Comparison of ENCODE assay signal across 1 cellular context in the genomic region with DNA sequence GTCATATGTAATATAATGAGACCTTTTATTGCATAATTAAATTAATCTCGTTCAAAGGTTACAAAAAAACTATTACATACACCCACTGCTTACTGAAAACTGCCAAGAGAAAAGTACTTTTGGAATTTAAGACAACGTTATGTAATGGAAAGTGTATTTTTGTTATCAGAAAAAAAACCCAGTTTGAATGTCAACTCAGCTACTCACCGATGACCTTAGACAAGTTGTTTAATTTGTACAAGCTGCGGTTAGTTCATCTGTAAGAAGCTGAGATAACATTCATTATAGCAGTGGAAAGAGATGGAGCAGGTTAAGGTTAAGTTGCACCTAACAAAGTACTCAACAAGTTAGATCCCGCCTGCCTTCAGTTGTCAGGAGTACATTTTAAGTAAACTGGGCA.
TF ChIP-seq lines count a peak whose summit lies in the region.

No MANE protein-coding gene starts in this region.

TF ChIP-seq in WTC11, 78 proteins besides CTCF, POLR2A, EP300 and RAD21 (continued from another document):
- TF ChIP-seq, protein P1, sequence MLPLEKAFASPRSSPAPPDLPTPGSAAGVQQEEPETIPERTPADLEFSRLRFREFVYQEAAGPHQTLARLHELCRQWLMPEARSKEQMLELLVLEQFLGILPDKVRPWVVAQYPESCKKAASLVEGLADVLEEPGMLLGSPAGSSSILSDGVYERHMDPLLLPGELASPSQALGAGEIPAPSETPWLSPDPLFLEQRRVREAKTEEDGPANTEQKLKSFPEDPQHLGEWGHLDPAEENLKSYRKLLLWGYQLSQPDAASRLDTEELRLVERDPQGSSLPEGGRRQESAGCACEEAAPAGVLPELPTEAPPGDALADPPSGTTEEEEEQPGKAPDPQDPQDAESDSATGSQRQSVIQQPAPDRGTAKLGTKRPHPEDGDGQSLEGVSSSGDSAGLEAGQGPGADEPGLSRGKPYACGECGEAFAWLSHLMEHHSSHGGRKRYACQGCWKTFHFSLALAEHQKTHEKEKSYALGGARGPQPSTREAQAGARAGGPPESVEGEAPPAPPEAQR (CRISPR knock-in tag; IDR thresholded peaks at IDR 0.05) = no peak
- TF ChIP-seq, protein P2, sequence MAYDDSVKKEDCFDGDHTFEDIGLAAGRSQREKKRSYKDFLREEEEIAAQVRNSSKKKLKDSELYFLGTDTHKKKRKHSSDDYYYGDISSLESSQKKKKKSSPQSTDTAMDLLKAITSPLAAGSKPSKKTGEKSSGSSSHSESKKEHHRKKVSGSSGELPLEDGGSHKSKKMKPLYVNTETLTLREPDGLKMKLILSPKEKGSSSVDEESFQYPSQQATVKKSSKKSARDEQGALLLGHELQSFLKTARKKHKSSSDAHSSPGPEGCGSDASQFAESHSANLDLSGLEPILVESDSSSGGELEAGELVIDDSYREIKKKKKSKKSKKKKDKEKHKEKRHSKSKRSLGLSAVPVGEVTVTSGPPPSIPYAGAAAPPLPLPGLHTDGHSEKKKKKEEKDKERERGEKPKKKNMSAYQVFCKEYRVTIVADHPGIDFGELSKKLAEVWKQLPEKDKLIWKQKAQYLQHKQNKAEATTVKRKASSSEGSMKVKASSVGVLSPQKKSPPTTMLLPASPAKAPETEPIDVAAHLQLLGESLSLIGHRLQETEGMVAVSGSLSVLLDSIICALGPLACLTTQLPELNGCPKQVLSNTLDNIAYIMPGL (CRISPR knock-in tag; IDR thresholded peaks at IDR 0.05) = no peak
- TF ChIP-seq JAZF1 (CRISPR knock-in tag; IDR thresholded peaks at IDR 0.05) (no peak), TCF7 (CRISPR knock-in tag; IDR thresholded peaks at IDR 0.05; ENCODE audit: low read depth) (no peak), MXD4 (CRISPR knock-in tag; IDR thresholded peaks at IDR 0.05; ENCODE audit: borderline replicate concordance) (no peak)
- TF ChIP-seq, protein P3, sequence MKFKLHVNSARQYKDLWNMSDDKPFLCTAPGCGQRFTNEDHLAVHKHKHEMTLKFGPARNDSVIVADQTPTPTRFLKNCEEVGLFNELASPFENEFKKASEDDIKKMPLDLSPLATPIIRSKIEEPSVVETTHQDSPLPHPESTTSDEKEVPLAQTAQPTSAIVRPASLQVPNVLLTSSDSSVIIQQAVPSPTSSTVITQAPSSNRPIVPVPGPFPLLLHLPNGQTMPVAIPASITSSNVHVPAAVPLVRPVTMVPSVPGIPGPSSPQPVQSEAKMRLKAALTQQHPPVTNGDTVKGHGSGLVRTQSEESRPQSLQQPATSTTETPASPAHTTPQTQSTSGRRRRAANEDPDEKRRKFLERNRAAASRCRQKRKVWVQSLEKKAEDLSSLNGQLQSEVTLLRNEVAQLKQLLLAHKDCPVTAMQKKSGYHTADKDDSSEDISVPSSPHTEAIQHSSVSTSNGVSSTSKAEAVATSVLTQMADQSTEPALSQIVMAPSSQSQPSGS (CRISPR knock-in tag; IDR thresholded peaks at IDR 0.05; ENCODE audit: borderline replicate concordance, low read depth) = no peak
- TF ChIP-seq, protein P4, sequence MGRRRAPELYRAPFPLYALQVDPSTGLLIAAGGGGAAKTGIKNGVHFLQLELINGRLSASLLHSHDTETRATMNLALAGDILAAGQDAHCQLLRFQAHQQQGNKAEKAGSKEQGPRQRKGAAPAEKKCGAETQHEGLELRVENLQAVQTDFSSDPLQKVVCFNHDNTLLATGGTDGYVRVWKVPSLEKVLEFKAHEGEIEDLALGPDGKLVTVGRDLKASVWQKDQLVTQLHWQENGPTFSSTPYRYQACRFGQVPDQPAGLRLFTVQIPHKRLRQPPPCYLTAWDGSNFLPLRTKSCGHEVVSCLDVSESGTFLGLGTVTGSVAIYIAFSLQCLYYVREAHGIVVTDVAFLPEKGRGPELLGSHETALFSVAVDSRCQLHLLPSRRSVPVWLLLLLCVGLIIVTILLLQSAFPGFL (CRISPR knock-in tag; IDR thresholded peaks at IDR 0.05; ENCODE audit: borderline replicate concordance) = no peak
